18 cellular contexts compared by ENCODE assay signal in the genomic region with DNA sequence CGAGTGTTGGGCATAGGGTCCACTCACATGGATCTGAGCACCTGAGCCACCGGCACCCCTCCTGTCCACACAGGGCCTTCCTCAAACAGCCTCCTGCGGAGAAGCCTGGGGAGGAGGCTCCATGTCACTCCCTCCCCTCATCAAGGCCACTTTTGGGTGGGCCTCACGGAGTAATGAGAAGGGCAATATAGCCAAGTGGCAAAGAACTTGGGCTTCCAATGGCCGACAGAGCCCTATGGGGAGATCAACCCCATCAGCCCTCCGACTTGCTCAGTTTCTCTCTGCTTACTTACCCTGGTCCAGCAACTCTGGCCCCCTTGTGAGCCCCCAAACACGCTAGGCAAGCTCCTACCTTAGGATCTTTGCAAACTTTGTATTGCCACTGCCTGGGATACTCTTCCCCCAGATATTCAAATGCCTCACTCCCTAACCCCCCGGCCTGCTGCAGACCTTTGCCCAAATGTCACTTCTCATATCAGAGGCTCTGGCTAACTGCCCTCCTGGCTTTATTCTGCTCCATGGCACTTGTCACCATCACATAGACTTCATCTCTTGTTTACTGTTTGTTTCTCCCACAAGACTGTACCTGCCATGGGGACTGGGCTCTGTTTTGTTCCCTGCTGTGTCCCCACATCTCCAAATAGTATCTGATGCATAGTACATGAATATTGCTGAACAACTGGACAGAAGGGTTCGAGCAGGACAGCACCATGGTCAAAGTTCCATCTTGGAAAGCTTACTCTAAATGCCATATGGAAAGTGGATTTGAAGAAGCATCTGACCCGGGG.
A peak's percentile ranks its signal among the peaks of the same experiment; 100 is the strongest.
DNase-seq lines count a peak whose midpoint lies in the region; ATAC-seq and TF ChIP-seq lines count a peak whose summit lies in the region.
"Had no signal": no experiment of that assay in that cellular context is flagged by ENCODE, and none has a peak within 500 bp of the region (broad histone marks: within the 10 kb centered on the region; RNA-seq: fewer than 3 reads in every experiment).

No MANE protein-coding gene starts in this region.

- no peak overlapping the region for H3K27ac Mint-ChIP-seq in activated T-cell treated with anti-CD3 and anti-CD28 coated beads, Interleukin-2, amount 50 U/mL, for 24 hours
- no peak overlapping the region for H3K27ac Mint-ChIP-seq in activated CD8-positive, alpha-beta memory T cell treated with anti-CD3 and anti-CD28 coated beads, Interleukin-2, amount 10 ng/mL, durations not matched to agents 7 days and 5 days
- H3K27ac Mint-ChIP-seq: IgD-negative memory B cell had no signal

- H3K27me3 Mint-ChIP-seq in activated T-cell treated with anti-CD3 and anti-CD28 coated beads, Interleukin-2, amount 50 U/mL, for 24 hours: peaks cover 32% of the 10 kb centered on the region
- H3K27me3 Mint-ChIP-seq in activated CD8-positive, alpha-beta memory T cell treated with anti-CD3 and anti-CD28 coated beads, Interleukin-2, amount 10 ng/mL, durations not matched to agents 7 days and 5 days: peaks cover 21% of the 10 kb centered on the region
- H3K27me3 Mint-ChIP-seq: IgD-negative memory B cell had no signal

- no peak overlapping the region for H3K4me3 Mint-ChIP-seq in activated T-cell treated with anti-CD3 and anti-CD28 coated beads, Interleukin-2, amount 50 U/mL, for 24 hours
- H3K4me3 Mint-ChIP-seq in activated CD8-positive, alpha-beta memory T cell treated with anti-CD3 and anti-CD28 coated beads, Interleukin-2, amount 10 ng/mL, durations not matched to agents 7 days and 5 days: no peak overlapping the region
- H3K4me3 Mint-ChIP-seq: IgD-negative memory B cell had no signal

- TF ChIP-seq POLR2A in testis (IDR thresholded peaks at IDR 0.05): no peak

- H3K4me1 ChIP-seq in testis: peaks cover 6% of the 10 kb centered on the region

- no peaks in the 10 kb centered on the region for H3K9me3 ChIP-seq in testis

- no peak for TF ChIP-seq CTCF in testis (IDR thresholded peaks at IDR 0.05)

- H3K36me3 Mint-ChIP-seq in activated T-cell treated with anti-CD3 and anti-CD28 coated beads, Interleukin-2, amount 50 U/mL, for 24 hours (ENCODE audit: low read depth): no peaks in the 10 kb centered on the region
- no peaks in the 10 kb centered on the region for H3K36me3 Mint-ChIP-seq in activated CD8-positive, alpha-beta memory T cell treated with anti-CD3 and anti-CD28 coated beads, Interleukin-2, amount 10 ng/mL, durations not matched to agents 7 days and 5 days
- H3K36me3 Mint-ChIP-seq: IgD-negative memory B cell had no signal

- H3K9me3 Mint-ChIP-seq in activated T-cell treated with anti-CD3 and anti-CD28 coated beads, Interleukin-2, amount 50 U/mL, for 24 hours: no peaks in the 10 kb centered on the region
- no peaks in the 10 kb centered on the region for H3K9me3 Mint-ChIP-seq in activated CD8-positive, alpha-beta memory T cell treated with anti-CD3 and anti-CD28 coated beads, Interleukin-2, amount 10 ng/mL, durations not matched to agents 7 days and 5 days (ENCODE audit: low read depth)

- H3K4me3 ChIP-seq in testis: no peak overlapping the region

- no peak for ATAC-seq in activated CD8-positive, alpha-beta memory T cell treated with anti-CD3 and anti-CD28 coated beads, Interleukin-2, amount 10 ng/mL, durations not matched to agents 7 days and 5 days
- ATAC-seq in GM19467 (IDR thresholded peaks at IDR 0.05; ENCODE audit: unreplicated experiment): no peak
- ATAC-seq: HCT116, Panc1 had no signal

- H3K4me1 Mint-ChIP-seq in activated T-cell treated with anti-CD3 and anti-CD28 coated beads, Interleukin-2, amount 50 U/mL, for 24 hours (ENCODE audit: low read depth): peaks cover 7% of the 10 kb centered on the region
- no peaks in the 10 kb centered on the region for H3K4me1 Mint-ChIP-seq in activated CD8-positive, alpha-beta memory T cell treated with anti-CD3 and anti-CD28 coated beads, Interleukin-2, amount 10 ng/mL, durations not matched to agents 7 days and 5 days

- H3K36me3 ChIP-seq in testis (ENCODE audit: low read depth, missing control alignments): no peaks in the 10 kb centered on the region

- no peaks in the 10 kb centered on the region for H3K27me3 ChIP-seq in testis

- H3K27ac ChIP-seq in testis: no peak overlapping the region
- H3K27ac ChIP-seq: HL-60 had no signal

- CTCF ChIA-PET in activated CD8-positive, alpha-beta memory T cell treated with anti-CD3 and anti-CD28 coated beads, Interleukin-2, amount 10 ng/mL, durations not matched to agents 7 days and 5 days (lab: Charles Lee): no interaction called here

- peak; percentile 16 for DNase-seq in activated T-cell treated with anti-CD3 and anti-CD28 coated beads, Interleukin-2, amount 50 U/mL, for 24 hours
- DNase-seq in activated T-cell treated with anti-CD3 and anti-CD28 coated beads for 4 hours (no peak), islet precursor cell (peak; percentile 27), testis (peak; percentile 6), NCI-H510A (lab: John Stamatoyannopoulos, UW) (no peak)
- DNase-seq in activated CD8-positive, alpha-beta memory T cell treated with anti-CD3 and anti-CD28 coated beads, Interleukin-2, amount 10 ng/mL, durations not matched to agents 7 days and 5 days: peak; percentile 14
- DNase-seq: C1 segment of cervical spinal cord, GF-D8, Kasumi-1, MM.1S, NCI-H1092 treated with DMSO at 0.1 percent for 48 hours, NCI-H2081 treated with DMSO at 0.1 percent for 48 hours, NCI-H510A treated with DMSO at 0.1 percent for 48 hours had no signal

- 88 to 96% methylated on average over 10 of the region's 10 CpGs for WGBS in testis, 2 donors

- intact Hi-C loops in testis (cut with DNase I; ENCODE audit: low total_unique reads): no loop called here

Comparison
In these comparisons a context has a peak if more than half of its experiments do, and no peak if none do; other contexts are left out.
1. DNase-seq: peak in activated T-cell treated with anti-CD3 and anti-CD28 coated beads, Interleukin-2, amount 50 U/mL, for 24 hours (single experiment), activated CD8-positive, alpha-beta memory T cell treated with anti-CD3 and anti-CD28 coated beads, Interleukin-2, amount 10 ng/mL, durations not matched to agents 7 days and 5 days (single experiment), islet precursor cell (single experiment) and testis (single experiment); none in activated T-cell treated with anti-CD3 and anti-CD28 coated beads for 4 hours (single experiment) and NCI-H510A (single experiment).